ENCODE assay signal across 33 cellular contexts in the genomic region with DNA sequence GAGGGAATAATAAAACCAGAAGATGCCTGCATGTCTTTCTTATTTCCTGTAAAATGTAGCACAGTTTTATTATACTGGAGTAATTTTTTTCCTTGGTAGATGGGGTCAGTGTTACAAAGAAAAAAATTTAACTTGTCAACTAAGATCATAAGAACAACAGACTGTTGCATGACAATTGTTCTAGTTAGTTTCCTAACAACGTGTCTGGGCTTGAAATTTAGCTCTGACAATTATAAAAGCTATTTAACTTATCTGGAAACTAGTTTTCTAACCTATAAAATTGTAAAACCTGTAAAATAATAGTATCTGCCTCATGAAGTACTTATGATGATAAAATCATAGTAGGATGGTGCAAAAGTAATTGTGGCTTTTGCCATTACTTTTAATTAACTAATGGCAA. TPM values are rescaled to one million over a fixed set of nuclear protein-coding genes. Genes with fewer than 3 reads are reported as not detected.
"Had no signal": no experiment of that assay in that cellular context is flagged by ENCODE, and none has a peak within 500 bp of the region (broad histone marks: within the 10 kb centered on the region; RNA-seq: fewer than 3 reads in every experiment).

No MANE protein-coding gene starts in this region.

- ATAC-seq: activated CD4-positive, alpha-beta T cell treated with anti-CD3 and anti-CD28 coated beads for 36 hours; activated CD8-positive, alpha-beta memory T cell treated with anti-CD3 and anti-CD28 coated beads, Interleukin-2, amount 10 ng/mL, durations not matched to agents 7 days and 5 days; activated CD8-positive, alpha-beta T cell treated with anti-CD3 and anti-CD28 coated beads, Interleukin-2, amount 10 ng/mL, durations not matched to agents 7 days and 5 days; activated naive CD8-positive, alpha-beta T cell treated with anti-CD3 and anti-CD28 coated beads, Interleukin-2, amount 50 U/mL, for 24 hours; body of pancreas; heart left ventricle had no signal

- H3K36me3 ChIP-seq: adrenal gland, esophagus squamous epithelium, heart left ventricle had no signal

- H3K27me3 ChIP-seq: adrenal gland, body of pancreas, dorsolateral prefrontal cortex, esophagus squamous epithelium, heart left ventricle had no signal

- H3K4me1 ChIP-seq: adrenal gland, body of pancreas, heart left ventricle had no signal

- DNase-seq: activated CD4-positive, alpha-beta memory T cell treated with anti-CD3 and anti-CD28 coated beads for 36 hours; activated CD4-positive, alpha-beta T cell treated with anti-CD3 and anti-CD28 coated beads for 36 hours; activated CD4-positive, alpha-beta T cell treated with anti-CD3 and anti-CD28 coated beads, Interleukin-2, amount 10 ng/mL, durations not matched to agents 24 days and 14 days; activated CD4-positive, CD25-positive, alpha-beta regulatory T cell; activated CD4-positive, CD25-positive, alpha-beta regulatory T cell treated with anti-CD3 and anti-CD28 coated beads, Interleukin-2, amount 50 U/mL, for 72 hours; activated CD8-positive, alpha-beta memory T cell treated with anti-CD3 and anti-CD28 coated beads, Interleukin-2, amount 10 ng/mL, durations not matched to agents 7 days and 5 days; activated CD8-positive, alpha-beta memory T cell treated with anti-CD3 and anti-CD28 coated beads, Interleukin-2, amount 50 U/mL, for 4 hours; activated CD8-positive, alpha-beta T cell treated with anti-CD3 and anti-CD28 coated beads, Interleukin-2, amount 10 ng/mL, durations not matched to agents 7 days and 5 days; activated effector memory CD4-positive, alpha-beta T cell treated with anti-CD3 and anti-CD28 coated beads, Interleukin-2, amount 50 U/mL, for 16 hours; activated naive CD4-positive, alpha-beta T cell treated with anti-CD3 and anti-CD28 coated beads for 36 hours; activated naive CD8-positive, alpha-beta T cell treated with anti-CD3 and anti-CD28 coated beads for 36 hours; activated naive CD8-positive, alpha-beta T cell treated with anti-CD3 and anti-CD28 coated beads, Interleukin-2, amount 50 U/mL, for 24 hours; activated T-cell treated with anti-CD3 and anti-CD28 coated beads, Interleukin-2, amount 50 U/mL, for 1 hour; activated T-cell treated with anti-CD3 and anti-CD28 coated beads, Interleukin-2, amount 50 U/mL, for 48 hours; adrenal gland; amygdala; aorta; body of pancreas; dorsolateral prefrontal cortex; effector memory CD4-positive, alpha-beta T cell; endodermal cell; esophagus squamous epithelium; glutamatergic neuron; heart left ventricle; T-helper 1 cell; T-helper 2 cell had no signal

- H3K4me3 ChIP-seq: adrenal gland, body of pancreas, coronary artery, dorsolateral prefrontal cortex, esophagus squamous epithelium, heart left ventricle had no signal

- H3K9me3 ChIP-seq: adrenal gland, body of pancreas had no signal

- H3K27ac ChIP-seq: adrenal gland, body of pancreas, coronary artery, dorsolateral prefrontal cortex, esophagus squamous epithelium, heart left ventricle had no signal

RNA-seq across cellular contexts. Expression of gene SHOC1, which starts 4.9 kb away (rescaled TPM):
- total RNA-seq: activated CD4-positive, alpha-beta memory T cell treated with anti-CD3 and anti-CD28 coated beads for 36 hours; activated CD4-positive, alpha-beta T cell treated with anti-CD3 and anti-CD28 coated beads for 36 hours; activated CD4-positive, alpha-beta T cell treated with anti-CD3 and anti-CD28 coated beads, Interleukin-2, amount 10 ng/mL, durations not matched to agents 24 days and 14 days; activated CD8-positive, alpha-beta memory T cell treated with anti-CD3 and anti-CD28 coated beads for 36 hours; activated CD8-positive, alpha-beta memory T cell treated with anti-CD3 and anti-CD28 coated beads, Interleukin-2, amount 10 ng/mL, durations not matched to agents 7 days and 5 days; activated CD8-positive, alpha-beta T cell treated with anti-CD3 and anti-CD28 coated beads, Interleukin-2, amount 10 ng/mL, durations not matched to agents 7 days and 5 days; activated naive CD4-positive, alpha-beta T cell treated with anti-CD3 and anti-CD28 coated beads for 36 hours; activated naive CD8-positive, alpha-beta T cell treated with anti-CD3 and anti-CD28 coated beads for 36 hours; activated T-helper 1 cell treated with anti-CD3 and anti-CD28 coated beads, Interleukin-12 subunit alpha, Interleukin-12 subunit beta, Interleukin-2, Interleukin-4 antibody, amounts not matched to agents 30 ng/mL and 10 ng/mL and 1 ng/mL, durations not matched to agents 14 hours and 24 hours and 36 hours; activated T-helper 2 cell treated with anti-CD3 and anti-CD28 coated beads, Interferon-gamma antibody, Interleukin-2, Interleukin-4, amounts not matched to agents 10 μg/mL and 5 μg/mL and 100 μg/mL, durations not matched to agents 14 hours and 24 hours and 36 hours; cardiac septum; cerebellum; endodermal cell; frontal cortex; heart left ventricle had no signal
- polyA plus RNA-seq: aorta had no signal
